Comparison of ENCODE assay signal across 14 cellular contexts in genomic region chr12:97177482-97177881, GRCh38.
"Had no signal": no experiment of that assay in that cellular context is flagged by ENCODE, and none has a peak within 500 bp of the region (broad histone marks: within the 10 kb centered on the region; RNA-seq: fewer than 3 reads in every experiment).

No MANE protein-coding gene starts in this region.

- FAIRE-seq: small intestine had no signal

- H3K4me1 ChIP-seq: tibial artery had no signal

- H3K9me3 ChIP-seq: mucosa of descending colon, neutrophil, tibial artery had no signal

- H3K27me3 ChIP-seq: neutrophil, tibial artery had no signal

- DNase-seq: activated B cell treated with CpG ODN at 0.5 μM for 24 hours; activated CD4-positive, alpha-beta T cell treated with anti-CD3 and anti-CD28 coated beads, Interleukin-2, amount 10 ng/mL, durations not matched to agents 7 days and 5 days; activated CD8-positive, alpha-beta memory T cell treated with anti-CD3 and anti-CD28 coated beads for 24 hours; activated naive CD4-positive, alpha-beta T cell treated with Interleukin-2 at 50 U/mL for 16 hours; activated naive CD8-positive, alpha-beta T cell treated with anti-CD3 and anti-CD28 coated beads, Interleukin-2, amount 50 U/mL, for 24 hours; dermis blood vessel endothelial cell; hypothalamus; left colon; mucosa of descending colon; naive thymus-derived CD8-positive, alpha-beta T cell; posterior cingulate gyrus; small intestine; tibial artery had no signal

- H3K27ac ChIP-seq: neutrophil, tibial artery had no signal

- H3K36me3 ChIP-seq: neutrophil, tibial artery had no signal

- H3K4me3 ChIP-seq: mucosa of descending colon, tibial artery had no signal
